ENCODE assay signal across 1 cellular context in genomic region chr1:109091196-109092193, GRCh38.
TF ChIP-seq lines count a peak whose summit lies in the region.

No MANE protein-coding gene starts in this region.

TF ChIP-seq in IMR-90, 13 proteins besides CTCF, POLR2A, EP300 and RAD21 (continued from another document):
- no peak for TF ChIP-seq USF2 (IDR thresholded peaks at IDR 0.05; ENCODE audit: low read depth, low read length)
- TF ChIP-seq SMC3 (IDR thresholded peaks at IDR 0.05; ENCODE audit: low read depth, low read length), result no peak
- no peak for TF ChIP-seq CHD1 (IDR thresholded peaks at IDR 0.05; ENCODE audit: low read depth, low read length)
